8 cellular contexts compared by ENCODE assay signal in genomic region chr19:29666634-29667389, GRCh38. TPM values are rescaled to one million over a fixed set of nuclear protein-coding genes. Genes with fewer than 3 reads are reported as not detected.
DNase-seq lines count a peak whose midpoint lies in the region; ATAC-seq and TF ChIP-seq lines count a peak whose summit lies in the region.

No MANE protein-coding gene starts in this region.

- intact Hi-C loops in A673 (cut with micrococcal nuclease; ENCODE audit: unreplicated experiment) (no loop called here), right cardiac atrium (cut with DNase I) (loop anchor here in 3 of 4 donors (10.0 kb wide), 2 partner anchors 48 to 52 kb away; partner anchors contain the start of gene C19orf12 (in 2 of the 3))

- peaks cover 77% of the 10 kb centered on the region for H3K4me1 Mint-ChIP-seq in activated naive CD8-positive, alpha-beta T cell treated with anti-CD3 and anti-CD28 coated beads, Interleukin-2, amount 50 U/mL, for 24 hours

- no peak overlapping the region for H3K27ac ChIP-seq in A673 (ENCODE audit: low read depth, low read length, poor library complexity, severe bottlenecking)
- no peak overlapping the region for H3K27ac ChIP-seq in HUES6 (ENCODE audit: low read depth, low read length)
- H3K27ac ChIP-seq in right cardiac atrium (ENCODE audit: low read length) = peak overlapping the region; percentile 94
- peak overlapping the region; percentile 69 for H3K27ac ChIP-seq in rectal smooth muscle tissue (ENCODE audit: low read depth, low read length)

- CTCF ChIA-PET in A673 (lab: Charles Lee) = no interaction called here

- H3K9ac ChIP-seq in HUES6 (ENCODE audit: low read length) (peak overlapping the region; percentile 35), rectal smooth muscle tissue (ENCODE audit: low read length) (no peak overlapping the region)

- peaks cover 18% of the 10 kb centered on the region for H3K4me1 ChIP-seq in A673 (ENCODE audit: insufficient read depth, low read length, poor library complexity, severe bottlenecking)
- peaks cover 38% of the 10 kb centered on the region for H3K4me1 ChIP-seq in HUES6 (ENCODE audit: control insufficient read depth, insufficient read depth, low read length)
- peaks cover 19% of the 10 kb centered on the region for H3K4me1 ChIP-seq in right cardiac atrium (ENCODE audit: control insufficient read depth, insufficient read depth, low read length)
- peaks cover 30% of the 10 kb centered on the region for H3K4me1 ChIP-seq in rectal smooth muscle tissue (ENCODE audit: control insufficient read depth, insufficient read depth, low read length)

- H3K27me3 ChIP-seq in A673 (replicated peaks; ENCODE audit: insufficient read depth, low read depth, low read length, poor library complexity) = peaks cover 22% of the 10 kb centered on the region
- 0 out of 2 replicates have a peak, but pooled peaks cover 4% of the 10 kb centered on the region for H3K27me3 ChIP-seq in HUES6 (ENCODE audit: control insufficient read depth, insufficient read depth, low read length)
- H3K27me3 ChIP-seq in right cardiac atrium (ENCODE audit: control insufficient read depth, insufficient read depth) = no peaks in the 10 kb centered on the region
- H3K27me3 ChIP-seq in rectal smooth muscle tissue (ENCODE audit: control insufficient read depth, insufficient read depth, low read length) = no peaks in the 10 kb centered on the region

- WGBS in right cardiac atrium = 14% methylated on average over 18 of the region's 18 CpGs

- H3K27ac Mint-ChIP-seq in activated naive CD8-positive, alpha-beta T cell treated with anti-CD3 and anti-CD28 coated beads, Interleukin-2, amount 50 U/mL, for 24 hours = peak overlapping the region; percentile 84

- no peak for ATAC-seq in activated naive CD8-positive, alpha-beta T cell treated with anti-CD3 and anti-CD28 coated beads, Interleukin-2, amount 50 U/mL, for 24 hours
- peak; percentile 48 to 59 for ATAC-seq in right cardiac atrium
- no peak for ATAC-seq in GM21515 (IDR thresholded peaks at IDR 0.05; ENCODE audit: unreplicated experiment)

- no peaks in the 10 kb centered on the region for H3K9me3 Mint-ChIP-seq in activated naive CD8-positive, alpha-beta T cell treated with anti-CD3 and anti-CD28 coated beads, Interleukin-2, amount 50 U/mL, for 24 hours

- no TSS peak for BruUV-seq in A673 (replicated peaks; lab: Mats Ljungman, UMichigan)

- peaks cover 22% of the 10 kb centered on the region for H3K36me3 Mint-ChIP-seq in activated naive CD8-positive, alpha-beta T cell treated with anti-CD3 and anti-CD28 coated beads, Interleukin-2, amount 50 U/mL, for 24 hours (ENCODE audit: low read depth)

- no peaks in the 10 kb centered on the region for H3K9me3 ChIP-seq in A673 (ENCODE audit: low read depth, low read length, poor library complexity, severe bottlenecking)
- no peaks in the 10 kb centered on the region for H3K9me3 ChIP-seq in HUES6 (ENCODE audit: control insufficient read depth, insufficient read depth, low read depth, low read length)
- no peaks in the 10 kb centered on the region for H3K9me3 ChIP-seq in right cardiac atrium (ENCODE audit: control insufficient read depth, low read length)

- no peak for TF ChIP-seq CTCF in A673 (conservative IDR thresholded peaks at IDR 0.05; ENCODE audit: low read depth, low read length)

- H3K36me3 ChIP-seq in A673 (ENCODE audit: insufficient read depth, low read length, poor library complexity, severe bottlenecking) = no peaks in the 10 kb centered on the region
- no peaks in the 10 kb centered on the region for H3K36me3 ChIP-seq in HUES6 (ENCODE audit: control insufficient read depth, insufficient read depth, low read length)
- no peaks in the 10 kb centered on the region for H3K36me3 ChIP-seq in rectal smooth muscle tissue (ENCODE audit: control insufficient read depth, insufficient read depth, low read length)

- H3K27me3 Mint-ChIP-seq in activated naive CD8-positive, alpha-beta T cell treated with anti-CD3 and anti-CD28 coated beads, Interleukin-2, amount 50 U/mL, for 24 hours = no peaks in the 10 kb centered on the region

- DNase-seq in A673 (ENCODE audit: low spot score) = peak; percentile 82
- DNase-seq in activated naive CD8-positive, alpha-beta T cell treated with anti-CD3 and anti-CD28 coated beads, Interleukin-2, amount 50 U/mL, for 24 hours = peak; percentile 31
- DNase-seq in right cardiac atrium = peak; percentile 81 to 93 (median 90)
- DNase-seq in SKM-1 treated with dmso at 0.1 percent for 144 hours (lab: John Stamatoyannopoulos, UW; ENCODE audit: unreplicated experiment) = no peak
- DNase-seq in HK-2 (ENCODE audit: unreplicated experiment) = no peak

- H3K4me3 Mint-ChIP-seq in activated naive CD8-positive, alpha-beta T cell treated with anti-CD3 and anti-CD28 coated beads, Interleukin-2, amount 50 U/mL, for 24 hours = peak overlapping the region; percentile 89

- POLR2A ChIA-PET in A673 (lab: Charles Lee; ENCODE audit: low non-redundant PET) = no interaction called here

- peak overlapping the region; percentile 49 for H3K4me3 ChIP-seq in A673 (ENCODE audit: low read depth, low read length, poor library complexity, severe bottlenecking)
- H3K4me3 ChIP-seq in HUES6 (ENCODE audit: low read depth, low read length) = peak overlapping the region; percentile 82
- peak overlapping the region; percentile 77 for H3K4me3 ChIP-seq in right cardiac atrium (ENCODE audit: low read length)
- peak overlapping the region; percentile 84 for H3K4me3 ChIP-seq in rectal smooth muscle tissue (ENCODE audit: low read length)

RNA-seq across cellular contexts. Expression of gene PLEKHF1, which starts 1.6 kb away (rescaled TPM):
- total RNA-seq in A673 (2021) (not detected in 2 replicates), right cardiac atrium (10 to 100 TPM; 25.1 to 44.1 (median 31.0) TPM)
- polyA plus RNA-seq in right cardiac atrium = 40.6 TPM

RNA-seq across cellular contexts. Expression of gene C19orf12, which starts 48.2 kb away (rescaled TPM):
- 26.8 and 28.6 TPM in 2 replicates for total RNA-seq in A673 (2021)
- 10 to 100 TPM; 40.6 to 48.2 (median 43.5) TPM for total RNA-seq in right cardiac atrium
- polyA plus RNA-seq in right cardiac atrium = 37.3 TPM

Comparison
In these comparisons a context has a peak if more than half of its experiments do, and no peak if none do; other contexts are left out.
1. DNase-seq: peak in A673 (single experiment), activated naive CD8-positive, alpha-beta T cell treated with anti-CD3 and anti-CD28 coated beads, Interleukin-2, amount 50 U/mL, for 24 hours (single experiment) and right cardiac atrium (3 of 3); none in SKM-1 treated with dmso at 0.1 percent for 144 hours (single experiment) and HK-2 (single experiment).
2. H3K27ac ChIP-seq: peak in right cardiac atrium (single experiment) and rectal smooth muscle tissue (single experiment); none in A673 (single experiment) and HUES6 (single experiment).
3. ATAC-seq: peak in right cardiac atrium (2 of 2); none in activated naive CD8-positive, alpha-beta T cell treated with anti-CD3 and anti-CD28 coated beads, Interleukin-2, amount 50 U/mL, for 24 hours (single experiment) and GM21515 (single experiment).
4. RNA of gene PLEKHF1, which starts 1.6 kb away (total RNA-seq): 25.1 to 44.1 TPM in right cardiac atrium; not detected in A673; every median in the first group is over 10 times any median in the second.
5. Peak in every context shown above with its lines, with median percentiles within 50 percentile points of each other: H3K4me3 ChIP-seq.